13 cellular contexts compared by ENCODE assay signal in the genomic region with DNA sequence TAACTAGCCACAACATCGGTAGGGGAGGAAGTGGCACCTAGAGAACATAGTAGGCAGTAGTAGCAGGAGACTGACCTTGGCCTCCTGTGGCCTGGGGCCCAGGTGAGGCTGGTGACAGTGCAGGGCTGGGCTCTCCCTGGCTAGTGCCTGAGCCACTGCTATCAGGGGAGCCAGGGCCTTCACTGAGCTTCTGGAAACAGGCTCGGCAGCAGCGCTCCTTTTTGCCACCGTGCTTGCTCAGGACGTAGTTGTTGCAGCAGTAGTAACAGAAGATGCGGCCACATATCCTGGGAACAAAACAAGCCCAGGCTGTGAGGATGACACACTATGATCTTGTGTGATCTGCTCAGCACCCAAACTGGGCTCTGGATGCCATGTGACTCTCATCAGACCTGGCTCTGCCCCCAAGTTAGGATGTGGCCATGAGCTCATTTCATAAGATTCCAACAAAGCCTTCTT. TPM values are rescaled to one million over a fixed set of nuclear protein-coding genes. Genes with fewer than 3 reads are reported as not detected.
DNase-seq lines count a peak whose midpoint lies in the region; ATAC-seq, FAIRE-seq and TF ChIP-seq lines count a peak whose summit lies in the region.
"Had no signal": no experiment of that assay in that cellular context is flagged by ENCODE, and none has a peak within 500 bp of the region (broad histone marks: within the 10 kb centered on the region; RNA-seq: fewer than 3 reads in every experiment).

No MANE protein-coding gene starts in this region.

- no peak for TF ChIP-seq EP300 in gastroesophageal sphincter (IDR thresholded peaks at IDR 0.05)

- no peak overlapping the region for H3K18ac ChIP-seq in trophoblast cell (ENCODE audit: low read length)

- TF ChIP-seq CTCF in BJ (IDR thresholded peaks at IDR 0.05; ENCODE audit: insufficient read depth, low read depth, low read length) (no peak), gastroesophageal sphincter (IDR thresholded peaks at IDR 0.05) (no peak)

- peaks cover 43% of the 10 kb centered on the region for H3K36me3 ChIP-seq in BJ (ENCODE audit: control insufficient read depth, insufficient read depth, low read length)
- peaks cover 0 to 100% of the 10 kb centered on the region in 2 donors for H3K36me3 ChIP-seq in gastroesophageal sphincter
- H3K36me3 ChIP-seq in trophoblast cell (ENCODE audit: control insufficient read depth in 1 of 2, insufficient read depth in 2 of 2, low read length in 2 of 2): peaks cover 42 to 54% of the 10 kb centered on the region in 2 experiments

- no peak for FAIRE-seq in GM19239 (lab: Jason Lieb, UNC)

- H3K4me3 ChIP-seq in BJ (ENCODE audit: low read depth, low read length) (no peak overlapping the region), gastroesophageal sphincter (no peak overlapping the region), trophoblast cell (ENCODE audit: low read depth, low read length) (no peak overlapping the region)

- no peak for TF ChIP-seq POLR2A in gastroesophageal sphincter (IDR thresholded peaks at IDR 0.05)

- CTCF ChIA-PET in BJ (lab: Yijun Ruan, JAX): interaction anchor here (0.8 to 1.9 kb wide), 6 partner anchors 8 to 119 kb away, joined by 3 to 8 read pairs (median 3); no protein-coding TSS in a partner anchor

- peak overlapping the region; percentile 60 for H3K27ac Mint-ChIP-seq in T-helper 17 cell
- H3K27ac Mint-ChIP-seq: activated naive CD8-positive, alpha-beta T cell; nephron had no signal

- no peak overlapping the region for H3K9ac ChIP-seq in trophoblast cell (ENCODE audit: low read length)

- ATAC-seq in T-helper 17 cell (no peak), gastroesophageal sphincter (peak; percentile 27), HG03565 (IDR thresholded peaks at IDR 0.05; ENCODE audit: unreplicated experiment) (no peak), HG03039 (IDR thresholded peaks at IDR 0.05; ENCODE audit: unreplicated experiment) (no peak)

- H3K27ac ChIP-seq in gastroesophageal sphincter (peak overlapping the region in 1 of 4 donors; percentile 31), trophoblast cell (ENCODE audit: low read depth, low read length) (no peak overlapping the region)

- no peak overlapping the region for H3K4ac ChIP-seq in trophoblast cell (ENCODE audit: low read depth, low read length)

- WGBS in gastroesophageal sphincter (ENCODE audit: low coverage in 1 of 2), 2 donors: 94% methylated on average over 3 of the region's 6 CpGs; no CpG with 5 or more reads in 1 of the 2 donors
- WGBS in trophoblast cell (ENCODE audit: extremely low coverage, insufficient coverage, insufficient read length): no CpG with 5 or more reads among the region's 6 CpGs

- no peak overlapping the region for H2BK12ac ChIP-seq in trophoblast cell (ENCODE audit: low read length)

- H3K9me3 ChIP-seq in T-helper 17 cell (ENCODE audit: control insufficient read depth, low read length, poor library complexity, severe bottlenecking) (no peaks in the 10 kb centered on the region), gastroesophageal sphincter (no peaks in the 10 kb centered on the region), trophoblast cell (ENCODE audit: insufficient read depth, low read depth, low read length) (peaks cover 2% of the 10 kb centered on the region)

- H3K4me1 Mint-ChIP-seq in T-helper 17 cell: peaks cover 22% of the 10 kb centered on the region
- H3K4me1 Mint-ChIP-seq: nephron had no signal

- no peaks in the 10 kb centered on the region for H3K79me2 ChIP-seq in trophoblast cell (ENCODE audit: control insufficient read depth, insufficient read depth, low read length, poor library complexity)

- H3K4me3 Mint-ChIP-seq in T-helper 17 cell: no peak overlapping the region
- H3K4me3 Mint-ChIP-seq: activated naive CD8-positive, alpha-beta T cell; nephron had no signal

- no peak overlapping the region for H3K14ac ChIP-seq in trophoblast cell (ENCODE audit: low read length)

- H3K27me3 ChIP-seq in BJ (ENCODE audit: control insufficient read depth, insufficient read depth, low read length) (no peaks in the 10 kb centered on the region), gastroesophageal sphincter (no peaks in the 10 kb centered on the region), trophoblast cell (ENCODE audit: insufficient read depth, low read length) (no peaks in the 10 kb centered on the region)

- H3K4me1 ChIP-seq in gastroesophageal sphincter (peaks cover 0 to 10% (median 0%) of the 10 kb centered on the region in 3 donors), trophoblast cell (ENCODE audit: control insufficient read depth in 1 of 2, insufficient read depth in 2 of 2, low read length in 2 of 2) (peaks cover 0 to 3% of the 10 kb centered on the region in 2 experiments)

- H4K12ac ChIP-seq in trophoblast cell (ENCODE audit: low read depth, low read length): peak overlapping the region; percentile 9

- POLR2A ChIA-PET in BJ (lab: Charles Lee): no interaction called here

- H2BK120ac ChIP-seq in trophoblast cell (ENCODE audit: insufficient read depth, low read length, poor library complexity): no peak overlapping the region

- no peak overlapping the region for H4K8ac ChIP-seq in trophoblast cell (ENCODE audit: low read depth, low read length)

- no peak overlapping the region for H2AK5ac ChIP-seq in trophoblast cell (ENCODE audit: low read length)

- peaks cover 17% of the 10 kb centered on the region for H3K36me3 Mint-ChIP-seq in T-helper 17 cell (ENCODE audit: low read depth)

- no peak overlapping the region for H2BK5ac ChIP-seq in trophoblast cell (ENCODE audit: low read depth, low read length, poor library complexity)

- no peak overlapping the region for H3K23ac ChIP-seq in trophoblast cell (ENCODE audit: low read length)

- H4K91ac ChIP-seq in trophoblast cell (ENCODE audit: low read depth, low read length): no peak overlapping the region

- H2AFZ ChIP-seq in trophoblast cell (ENCODE audit: insufficient read depth, low read length, poor library complexity): no peak overlapping the region

- DNase-seq in BJ (ENCODE audit: low read depth) (peak; percentile 57), T-helper 17 cell (no peak), trophoblast cell (no peak), GM19239 (ENCODE audit: insufficient read length, low spot score) (no peak)
- no peak for DNase-seq in activated naive CD4-positive, alpha-beta T cell treated with anti-CD3 and anti-CD28 coated beads, Interleukin-2, amount 50 U/mL, for 16 hours
- DNase-seq: DND-41, SHP77 treated with DMSO at 0.1 percent for 48 hours had no signal

- no peaks in the 10 kb centered on the region for H3K27me3 Mint-ChIP-seq in T-helper 17 cell
- H3K27me3 Mint-ChIP-seq: activated naive CD8-positive, alpha-beta T cell had no signal

- no peak overlapping the region for H3K4me2 ChIP-seq in trophoblast cell (ENCODE audit: low read length)

- no peaks in the 10 kb centered on the region for H3K79me1 ChIP-seq in trophoblast cell (ENCODE audit: low read length)

RNA-seq across cellular contexts. Expression of a gene that starts 15.1 kb away (rescaled TPM):
- not detected in 2 replicates for polyA plus RNA-seq in BJ (2011; rRNA removed)
- not detected in 2 replicates for polyA minus RNA-seq in BJ (2011; rRNA and poly(A)+ RNA removed)
- 1 to 10 TPM; 2.0 to 4.4 TPM for total RNA-seq in T-helper 17 cell
- total RNA-seq in gastroesophageal sphincter: 1 to 10 TPM in 1 of 4 donors, under 1 TPM in 2, not detected in 1; 0.54 to 3.5 (median 0.87) TPM
- 7.7 and 8.8 TPM in 2 replicates for polyA plus RNA-seq in trophoblast cell (2013)
- polyA plus RNA-seq: keratinocyte had no signal

RNA-seq across cellular contexts. Expression of a gene that starts 37.3 kb away (rescaled TPM):
- polyA plus RNA-seq in BJ (2011; rRNA removed): 13.0 and 14.2 TPM in 2 replicates
- 19.8 and 27.2 TPM in 2 replicates for polyA minus RNA-seq in BJ (2011; rRNA and poly(A)+ RNA removed)
- 10 to 100 TPM; 27.3 to 32.6 TPM for total RNA-seq in T-helper 17 cell
- 100 to 1,000 TPM in 2 of 4 donors, 10 to 100 TPM in 2; 66.8 to 144 (median 97.3) TPM for total RNA-seq in gastroesophageal sphincter
- 8.1 and 8.2 TPM in 2 replicates for polyA plus RNA-seq in trophoblast cell (2013)
